In genomic region chr2:233775414-233775813, GRCh38 we compare ENCODE assay signal across 18 cellular contexts. TPM values are rescaled to one million over a fixed set of nuclear protein-coding genes. Genes with fewer than 3 reads are reported as not detected.
DNase-seq lines count a peak whose midpoint lies in the region; ATAC-seq and TF ChIP-seq lines count a peak whose summit lies in the region.
"Had no signal": no experiment of that assay in that cellular context is flagged by ENCODE, and none has a peak within 500 bp of the region (broad histone marks: within the 10 kb centered on the region; RNA-seq: fewer than 3 reads in every experiment).

No MANE protein-coding gene starts in this region.

- H3K9me2 ChIP-seq in PC-9 (ENCODE audit: insufficient read depth), result no peaks in the 10 kb centered on the region

- no peaks in the 10 kb centered on the region for H3K4me1 ChIP-seq in PC-9 (replicated peaks; ENCODE audit: insufficient read depth)
- H3K4me1 ChIP-seq in CD8-positive, alpha-beta T cell (ENCODE audit: insufficient read depth, low read length), result no peaks in the 10 kb centered on the region
- H3K4me1 ChIP-seq: BLaER1 had no signal

- TF ChIP-seq CTCF in Calu3 (IDR thresholded peaks at IDR 0.05; ENCODE audit: unreplicated experiment) (no peak), PC-9 (conservative IDR thresholded peaks at IDR 0.05) (no peak)
- no peak for TF ChIP-seq CTCF in CD8-positive, alpha-beta T cell (IDR thresholded peaks at IDR 0.05)

- no peak overlapping the region for H3K4me3 ChIP-seq in PC-9
- no peak overlapping the region for H3K4me3 ChIP-seq in CD8-positive, alpha-beta T cell (ENCODE audit: low read depth, low read length)
- H3K4me3 ChIP-seq: BLaER1, GM23248 had no signal

- peaks cover under 1% of the 10 kb centered on the region; the same call in 1 of the 2 replicates for H4K20me1 ChIP-seq in PC-9 (ENCODE audit: insufficient read depth)
- H4K20me1 ChIP-seq: BLaER1 had no signal

- H3F3A ChIP-seq in PC-9 (ENCODE audit: insufficient read depth, low read depth), result peaks cover 55% of the 10 kb centered on the region; the same call in 1 of the 2 replicates

- peaks cover 24% of the 10 kb centered on the region for H3K36me3 ChIP-seq in PC-9 (ENCODE audit: low read depth)
- no peaks in the 10 kb centered on the region for H3K36me3 ChIP-seq in CD8-positive, alpha-beta T cell (ENCODE audit: insufficient read depth, low read length)
- H3K36me3 ChIP-seq: BLaER1 had no signal

- H3K27me3 ChIP-seq in PC-9 (ENCODE audit: insufficient read depth, low read depth), result no peaks in the 10 kb centered on the region
- H3K27me3 ChIP-seq in CD8-positive, alpha-beta T cell (ENCODE audit: insufficient read depth, low read length), result no peaks in the 10 kb centered on the region
- H3K27me3 ChIP-seq: BLaER1 had no signal

- peaks cover 6% of the 10 kb centered on the region for H3K9me3 Mint-ChIP-seq in Calu3 (ENCODE audit: low read depth, unreplicated experiment)
- H3K9me3 Mint-ChIP-seq in CD8-positive, alpha-beta T cell, result peaks cover 13% of the 10 kb centered on the region
- no peaks in the 10 kb centered on the region for H3K9me3 Mint-ChIP-seq in activated CD8-positive, alpha-beta T cell treated with anti-CD3 and anti-CD28 coated beads, Interleukin-2, amount 10 ng/mL, durations not matched to agents 7 days and 5 days (ENCODE audit: insufficient read depth)

- no peaks in the 10 kb centered on the region for H3K79me2 ChIP-seq in PC-9 (ENCODE audit: low read depth)

- peak; percentile 33 for ATAC-seq in left lobe of liver
- no peak for ATAC-seq in CD8-positive, alpha-beta T cell
- no peak for ATAC-seq in activated CD8-positive, alpha-beta T cell treated with anti-CD3 and anti-CD28 coated beads, Interleukin-2, amount 10 ng/mL, durations not matched to agents 7 days and 5 days

- no peak overlapping the region for H2AFZ ChIP-seq in PC-9
- H2AFZ ChIP-seq: GM23248 had no signal

- no peaks in the 10 kb centered on the region for H3K27me3 Mint-ChIP-seq in Calu3 (ENCODE audit: unreplicated experiment)
- peaks cover 26% of the 10 kb centered on the region for H3K27me3 Mint-ChIP-seq in CD8-positive, alpha-beta T cell (ENCODE audit: low read depth)
- peaks cover 2% of the 10 kb centered on the region for H3K27me3 Mint-ChIP-seq in activated CD8-positive, alpha-beta T cell treated with anti-CD3 and anti-CD28 coated beads, Interleukin-2, amount 10 ng/mL, durations not matched to agents 7 days and 5 days (ENCODE audit: low read depth)
- H3K27me3 Mint-ChIP-seq: CD4-positive, CD25-positive, alpha-beta regulatory T cell had no signal

- no peaks in the 10 kb centered on the region; the same call in 1 of the 2 replicates for H3K9me3 ChIP-seq in PC-9 (ENCODE audit: insufficient read depth, low read depth)
- no peaks in the 10 kb centered on the region for H3K9me3 ChIP-seq in CD8-positive, alpha-beta T cell (ENCODE audit: low read length)

- no peaks in the 10 kb centered on the region for H3K4me1 Mint-ChIP-seq in Calu3 (ENCODE audit: low read depth, unreplicated experiment)
- no peaks in the 10 kb centered on the region for H3K4me1 Mint-ChIP-seq in CD8-positive, alpha-beta T cell (ENCODE audit: low read depth)
- H3K4me1 Mint-ChIP-seq in activated CD8-positive, alpha-beta T cell treated with anti-CD3 and anti-CD28 coated beads, Interleukin-2, amount 10 ng/mL, durations not matched to agents 7 days and 5 days (ENCODE audit: low read depth), result no peaks in the 10 kb centered on the region
- H3K4me1 Mint-ChIP-seq: B cell; CD4-positive, CD25-positive, alpha-beta regulatory T cell; CD8-positive, alpha-beta memory T cell had no signal

- CTCF ChIA-PET in Calu3 (lab: Charles Lee) (interaction anchor here (0.6 to 0.7 kb wide), 2 partner anchors 140 to 402 kb away, joined by 3 read pairs; no protein-coding TSS in a partner anchor), PC-9 (lab: Charles Lee) (interaction anchor here (0.6 kb wide), 1 partner anchor 26 kb away, joined by 4 read pairs; no protein-coding TSS in a partner anchor)
- CTCF ChIA-PET in CD8-positive, alpha-beta T cell (lab: Charles Lee), result no interaction called here
- CTCF ChIA-PET in activated CD8-positive, alpha-beta T cell treated with anti-CD3 and anti-CD28 coated beads, Interleukin-2, amount 10 ng/mL, durations not matched to agents 7 days and 5 days (lab: Charles Lee), result no interaction called here

- no peak overlapping the region for H3K27ac ChIP-seq in PC-9
- H3K27ac ChIP-seq in CD8-positive, alpha-beta T cell (ENCODE audit: low read depth, low read length), result no peak overlapping the region
- H3K27ac ChIP-seq: BLaER1, C4-2B, GM23248 had no signal

- peaks cover 26% of the 10 kb centered on the region for H3K36me3 Mint-ChIP-seq in Calu3 (ENCODE audit: insufficient read depth, unreplicated experiment)
- no peaks in the 10 kb centered on the region for H3K36me3 Mint-ChIP-seq in CD8-positive, alpha-beta T cell
- no peaks in the 10 kb centered on the region for H3K36me3 Mint-ChIP-seq in activated CD8-positive, alpha-beta T cell treated with anti-CD3 and anti-CD28 coated beads, Interleukin-2, amount 10 ng/mL, durations not matched to agents 7 days and 5 days (ENCODE audit: low read depth)
- H3K36me3 Mint-ChIP-seq: CD4-positive, CD25-positive, alpha-beta regulatory T cell had no signal

- no TSS peak for BruUV-seq in Calu3 (replicated peaks; lab: Mats Ljungman, UMichigan)
- TSS peak; percentile 4 for BruUV-seq in PC-9 (replicated peaks; lab: Mats Ljungman, UMichigan)

- intact Hi-C loops in Calu3 (cut with micrococcal nuclease; ENCODE audit: unreplicated experiment), result no loop called here
- intact Hi-C loops in PC-9 (cut with micrococcal nuclease; ENCODE audit: unreplicated experiment), result no loop called here
- intact Hi-C loops in CD8-positive, alpha-beta T cell (cut with DNase I, micrococcal nuclease), result no loop called here

- POLR2A ChIA-PET in PC-9 (lab: Charles Lee; ENCODE audit: unreplicated experiment), result interaction anchor here (0.8 kb wide), 2 partner anchors 70 to 73 kb away, joined by 3 to 13 read pairs; no protein-coding TSS in a partner anchor
- POLR2A ChIA-PET in CD8-positive, alpha-beta T cell (lab: Charles Lee), result interaction anchor here (0.6 kb wide), 1 partner anchor 266 kb away, joined by 5 read pairs; no protein-coding TSS in a partner anchor
- POLR2A ChIA-PET in activated CD8-positive, alpha-beta T cell treated with anti-CD3 and anti-CD28 coated beads, Interleukin-2, amount 10 ng/mL, durations not matched to agents 7 days and 5 days (lab: Charles Lee), result no interaction called here

- H3K4me2 ChIP-seq in PC-9, result no peak overlapping the region
- H3K4me2 ChIP-seq: BLaER1 had no signal

- DNase-seq in Calu3 (no peak), PC-9 (peak in 1 of 2 experiments; percentile 43), left lobe of liver (ENCODE audit: low spot score) (no peak)
- DNase-seq in CD8-positive, alpha-beta T cell, result no peak
- DNase-seq in activated CD8-positive, alpha-beta T cell treated with anti-CD3 and anti-CD28 coated beads, Interleukin-2, amount 10 ng/mL, durations not matched to agents 7 days and 5 days, result no peak
- DNase-seq in activated naive CD4-positive, alpha-beta T cell (lab: John Stamatoyannopoulos, UW), result no peak
- DNase-seq: CD4-positive, CD25-positive, alpha-beta regulatory T cell; CD8-positive, alpha-beta memory T cell; DMS153; DND-41; GM23248; H7; HCEC 1CT had no signal

- H3K4me3 Mint-ChIP-seq in Calu3 (ENCODE audit: low read depth, unreplicated experiment), result no peak overlapping the region
- H3K4me3 Mint-ChIP-seq in CD8-positive, alpha-beta T cell, result no peak overlapping the region
- no peak overlapping the region for H3K4me3 Mint-ChIP-seq in activated CD8-positive, alpha-beta T cell treated with anti-CD3 and anti-CD28 coated beads, Interleukin-2, amount 10 ng/mL, durations not matched to agents 7 days and 5 days
- H3K4me3 Mint-ChIP-seq: B cell; CD4-positive, CD25-positive, alpha-beta regulatory T cell; CD8-positive, alpha-beta memory T cell had no signal

- peak overlapping the region; percentile 28 for H3K27ac Mint-ChIP-seq in Calu3 (ENCODE audit: unreplicated experiment)
- no peak overlapping the region for H3K27ac Mint-ChIP-seq in CD8-positive, alpha-beta T cell
- no peak overlapping the region for H3K27ac Mint-ChIP-seq in activated CD8-positive, alpha-beta T cell treated with anti-CD3 and anti-CD28 coated beads, Interleukin-2, amount 10 ng/mL, durations not matched to agents 7 days and 5 days
- H3K27ac Mint-ChIP-seq: B cell had no signal

RNA-seq across cellular contexts. Expression of gene MROH2A, which starts 2.7 kb away (rescaled TPM):
- total RNA-seq in Calu3 (2022) (0.33 and 0.76 TPM in 2 replicates), PC-9 (2021) (1.4 and 2.9 TPM in 2 replicates), left lobe of liver (6.6 TPM)
- not detected for total RNA-seq in CD8-positive, alpha-beta T cell
- total RNA-seq in activated CD8-positive, alpha-beta T cell treated with anti-CD3 and anti-CD28 coated beads, Interleukin-2, amount 10 ng/mL, durations not matched to agents 7 days and 5 days, result not detected
- total RNA-seq: A172; B cell; CD4-positive, CD25-positive, alpha-beta regulatory T cell; CD8-positive, alpha-beta memory T cell; GM23248; H1; H7 had no signal

RNA-seq across cellular contexts. Expression of gene UGT1A1, which starts 15.3 kb away (rescaled TPM):
- total RNA-seq in Calu3 (2022), result 26.7 and 43.9 TPM in 2 replicates
- 64.8 and 70.5 TPM in 2 replicates for total RNA-seq in PC-9 (2021)
- 152 TPM for total RNA-seq in left lobe of liver
- total RNA-seq in CD8-positive, alpha-beta T cell, result not detected
- total RNA-seq in activated CD8-positive, alpha-beta T cell treated with anti-CD3 and anti-CD28 coated beads, Interleukin-2, amount 10 ng/mL, durations not matched to agents 7 days and 5 days, result not detected
- total RNA-seq: A172; B cell; CD4-positive, CD25-positive, alpha-beta regulatory T cell; CD8-positive, alpha-beta memory T cell; GM23248; H1; H7 had no signal

RNA-seq across cellular contexts. Expression of gene UGT1A3, which starts 46.6 kb away (rescaled TPM):
- total RNA-seq in Calu3 (2022), result 5.9 and 6.0 TPM in 2 replicates
- total RNA-seq in PC-9 (2021), result 60.3 and 67.1 TPM in 2 replicates
- total RNA-seq in left lobe of liver, result 52.8 TPM
- total RNA-seq in CD8-positive, alpha-beta T cell, result not detected
- total RNA-seq in activated CD8-positive, alpha-beta T cell treated with anti-CD3 and anti-CD28 coated beads, Interleukin-2, amount 10 ng/mL, durations not matched to agents 7 days and 5 days, result not detected
- total RNA-seq: A172; B cell; CD4-positive, CD25-positive, alpha-beta regulatory T cell; CD8-positive, alpha-beta memory T cell; GM23248; H1; H7 had no signal

RNA-seq across cellular contexts. Expression of gene UGT1A4, which starts 56.9 kb away (rescaled TPM):
- total RNA-seq in Calu3 (2022) (6.1 TPM in 2 replicates), PC-9 (2021) (73.6 and 93.0 TPM in 2 replicates), left lobe of liver (454 TPM)
- not detected for total RNA-seq in CD8-positive, alpha-beta T cell
- total RNA-seq in activated CD8-positive, alpha-beta T cell treated with anti-CD3 and anti-CD28 coated beads, Interleukin-2, amount 10 ng/mL, durations not matched to agents 7 days and 5 days, result not detected
- total RNA-seq: A172; B cell; CD4-positive, CD25-positive, alpha-beta regulatory T cell; CD8-positive, alpha-beta memory T cell; GM23248; H1; H7 had no signal

Comparison
In these comparisons a context has a peak if more than half of its experiments do, and no peak if none do; other contexts are left out.
1. RNA of gene UGT1A1, which starts 15.3 kb away (total RNA-seq): 152 TPM in left lobe of liver (single experiment), 64.8 to 70.5 TPM in PC-9 and 26.7 to 43.9 TPM in Calu3; not detected in CD8-positive, alpha-beta T cell and not detected in activated CD8-positive, alpha-beta T cell treated with anti-CD3 and anti-CD28 coated beads, Interleukin-2, amount 10 ng/mL, durations not matched to agents 7 days and 5 days; every median in the first group is over 10 times any median in the second.
2. CTCF ChIA-PET loops: an anchor here in Calu3 (0.6 to 0.7 kb wide) and PC-9 (0.6 kb wide); none called in CD8-positive, alpha-beta T cell and activated CD8-positive, alpha-beta T cell treated with anti-CD3 and anti-CD28 coated beads, Interleukin-2, amount 10 ng/mL, durations not matched to agents 7 days and 5 days.